19 cellular contexts compared by ENCODE assay signal in genomic region chr10:66301078-66301477, GRCh38.
DNase-seq lines count a peak whose midpoint lies in the region; ATAC-seq and TF ChIP-seq lines count a peak whose summit lies in the region.
"Had no signal": no experiment of that assay in that cellular context is flagged by ENCODE, and none has a peak within 500 bp of the region (broad histone marks: within the 10 kb centered on the region; RNA-seq: fewer than 3 reads in every experiment).

No MANE protein-coding gene starts in this region.

- H3K27me3 ChIP-seq in HCT116 (ENCODE audit: insufficient read depth, low read length) (no peaks in the 10 kb centered on the region), foreskin keratinocyte (no peaks in the 10 kb centered on the region)
- H3K27me3 ChIP-seq: BLaER1 had no signal

- RAD21 ChIA-PET in HCT116 (lab: Charles Lee; ENCODE audit: low non-redundant PET in 1 of 2, low total read pairs in 2 of 2, uncharacterized antibody in 2 of 2, unreplicated experiment in 2 of 2) = no interaction called here

- H3K4me1 ChIP-seq in HCT116 (ENCODE audit: control insufficient read depth in 1 of 2, insufficient read depth in 2 of 2, low read length in 2 of 2) (no peaks in the 10 kb centered on the region), foreskin keratinocyte (no peaks in the 10 kb centered on the region), OCI-LY7 (ENCODE audit: insufficient read depth, low read length, poor library complexity, severe bottlenecking) (no peaks in the 10 kb centered on the region)
- H3K4me1 ChIP-seq: BLaER1 had no signal

- H4K20me1 ChIP-seq in HCT116 (ENCODE audit: insufficient read depth) (no peaks in the 10 kb centered on the region), OCI-LY7 (ENCODE audit: insufficient read depth, low read length) (no peaks in the 10 kb centered on the region)
- H4K20me1 ChIP-seq: BLaER1 had no signal

- no peaks in the 10 kb centered on the region for H3K36me3 ChIP-seq in HCT116 (ENCODE audit: control insufficient read depth in 1 of 2, insufficient read depth in 2 of 2, low read length in 2 of 2)
- H3K36me3 ChIP-seq in OCI-LY7 (ENCODE audit: insufficient read depth, low read length) = no peaks in the 10 kb centered on the region
- H3K36me3 ChIP-seq: BLaER1 had no signal

- no peak for TF ChIP-seq POLR2A in HCT116 (IDR thresholded peaks at IDR 0.05; ENCODE audit: borderline replicate concordance, extremely low read depth, insufficient read depth, insufficient read length)

- ATAC-seq in HCT116 = no peak
- no peak for ATAC-seq in foreskin keratinocyte
- ATAC-seq in GM21619 (IDR thresholded peaks at IDR 0.05; ENCODE audit: unreplicated experiment) = no peak
- ATAC-seq: CD8-positive, alpha-beta T cell; GM12878 had no signal

- no peak overlapping the region for H3K27ac Mint-ChIP-seq in osteocyte (ENCODE audit: unreplicated experiment)
- no peak overlapping the region for H3K27ac Mint-ChIP-seq in CD14-positive monocyte
- H3K27ac Mint-ChIP-seq: CD8-positive, alpha-beta T cell; H9; IgD-negative memory B cell had no signal

- TF ChIP-seq CTCF in HCT116 (IDR thresholded peaks at IDR 0.05 in 2 of 3, conservative IDR thresholded peaks at IDR 0.05 in 1 of 3; ENCODE audit: borderline replicate concordance in 1 of 3, insufficient read depth in 1 of 3, low read depth in 2 of 3, low read length in 2 of 3) (no peak), VCaP (conservative IDR thresholded peaks at IDR 0.05) (peak; percentile 27; the same call in 1 of the 2 replicates), foreskin keratinocyte (conservative IDR thresholded peaks at IDR 0.05) (peak; percentile 6), osteocyte (IDR thresholded peaks at IDR 0.05) (peak; percentile 31), OCI-LY7 (conservative IDR thresholded peaks at IDR 0.05; ENCODE audit: low read length) (no peak), CD14-positive monocyte (IDR thresholded peaks at IDR 0.05) (no peak)

- H3K27ac ChIP-seq in HCT116 (ENCODE audit: low read depth, low read length) (no peak overlapping the region), VCaP (no peak overlapping the region), foreskin keratinocyte (no peak overlapping the region), OCI-LY7 (ENCODE audit: low read depth, low read length, poor library complexity, severe bottlenecking) (no peak overlapping the region)
- H3K27ac ChIP-seq: BLaER1, HL-60 had no signal

- H3K9me3 ChIP-seq in HCT116 (ENCODE audit: control insufficient read depth in 1 of 2, insufficient read depth in 1 of 2, low read depth in 1 of 2, low read length in 2 of 2) (no peaks in the 10 kb centered on the region), OCI-LY7 (ENCODE audit: low read length) (no peaks in the 10 kb centered on the region)
- H3K9me3 ChIP-seq: BLaER1 had no signal

- H2AFZ ChIP-seq in HCT116 (ENCODE audit: low read depth, low read length, poor library complexity, severe bottlenecking) = no peak overlapping the region
- H2AFZ ChIP-seq in OCI-LY7 (ENCODE audit: low read length) = no peak overlapping the region

- no peak overlapping the region for H3K9ac ChIP-seq in HCT116 (ENCODE audit: low read length)
- H3K9ac ChIP-seq: BLaER1 had no signal

- peak; percentile 15; the same call in 1 of the 2 replicates for TF ChIP-seq RAD21 in HCT116 (IDR thresholded peaks at IDR 0.05; ENCODE audit: low read depth)

- intact Hi-C loops in HCT116 (cut with micrococcal nuclease) = no loop called here
- intact Hi-C loops in OCI-LY7 (cut with micrococcal nuclease; ENCODE audit: unreplicated experiment) = no loop called here
- intact Hi-C loops in CD14-positive monocyte (cut with micrococcal nuclease) = no loop called here

- H3K9me2 ChIP-seq in HCT116 (ENCODE audit: insufficient read depth) (no peaks in the 10 kb centered on the region), OCI-LY7 (ENCODE audit: insufficient read depth, low read length) (no peaks in the 10 kb centered on the region)

- POLR2A ChIA-PET in HCT116 (lab: Charles Lee) (no interaction called here), OCI-LY7 (lab: Charles Lee) (interaction anchor here (0.6 to 0.7 kb wide), 2 partner anchors 10 to 17 kb away, joined by 3 to 4 read pairs; no protein-coding TSS in a partner anchor)

- H3K9me3 Mint-ChIP-seq in osteocyte (ENCODE audit: unreplicated experiment) (no peaks in the 10 kb centered on the region), CD14-positive monocyte (peaks cover 0 to 3% (median 0%) of the 10 kb centered on the region in 7 donors)
- H3K9me3 Mint-ChIP-seq: H9 had no signal

- H3K4me3 Mint-ChIP-seq in osteocyte (ENCODE audit: unreplicated experiment) (no peak overlapping the region), CD14-positive monocyte (no peak overlapping the region)
- H3K4me3 Mint-ChIP-seq: CD8-positive, alpha-beta T cell; H9; IgD-negative memory B cell had no signal

- peaks cover 33% of the 10 kb centered on the region for H3K27me3 Mint-ChIP-seq in osteocyte (ENCODE audit: unreplicated experiment)
- H3K27me3 Mint-ChIP-seq in CD14-positive monocyte (ENCODE audit: low read depth in 3 of 3) = peaks cover 0 to 2% (median 0%) of the 10 kb centered on the region in 3 donors
- H3K27me3 Mint-ChIP-seq: IgD-negative memory B cell had no signal

- H3K79me2 ChIP-seq in HCT116 (ENCODE audit: insufficient read depth, low read length) (no peaks in the 10 kb centered on the region), OCI-LY7 (ENCODE audit: insufficient read depth, low read depth, low read length) (no peaks in the 10 kb centered on the region)

- no peaks in the 10 kb centered on the region for H3K36me3 Mint-ChIP-seq in osteocyte (ENCODE audit: unreplicated experiment)
- H3K36me3 Mint-ChIP-seq in CD14-positive monocyte = no peaks in the 10 kb centered on the region
- H3K36me3 Mint-ChIP-seq: CD8-positive, alpha-beta T cell; IgD-negative memory B cell had no signal

- no TSS peak for BruUV-seq in HCT116 (replicated peaks; lab: Mats Ljungman, UMichigan)
- no TSS peak for BruUV-seq in OCI-LY7 (replicated peaks; lab: Mats Ljungman, UMichigan)

- CTCF ChIA-PET in HCT116 (lab: Charles Lee) = no interaction called here
- CTCF ChIA-PET in OCI-LY7 (lab: Charles Lee; ENCODE audit: unreplicated experiment) = no interaction called here

- H3K4me1 Mint-ChIP-seq in osteocyte (ENCODE audit: unreplicated experiment) (no peaks in the 10 kb centered on the region), CD14-positive monocyte (no peaks in the 10 kb centered on the region)
- H3K4me1 Mint-ChIP-seq: IgD-negative memory B cell had no signal

- DNase-seq in HCT116 (ENCODE audit: low read depth, low spot score) (no peak), foreskin keratinocyte (no peak), osteocyte (ENCODE audit: extremely low spot score, unreplicated experiment) (no peak), OCI-LY7 (ENCODE audit: low spot score) (no peak), CD14-positive monocyte (ENCODE audit: low spot score) (no peak)
- DNase-seq: 8988T; CD8-positive, alpha-beta T cell; COR-L47; DMS 273 treated with DMSO at 0.1 percent for 48 hours; DMS53; DND-41; EL; H9 had no signal

- H3K4me3 ChIP-seq in HCT116 (replicated peaks in 1 of 2; ENCODE audit: low read depth in 1 of 2, low read length in 2 of 2) (no peak overlapping the region), OCI-LY7 (ENCODE audit: low read depth, low read length, poor library complexity, severe bottlenecking) (no peak overlapping the region)
- H3K4me3 ChIP-seq: BLaER1, GM12878 had no signal

- H3K4me2 ChIP-seq in HCT116 (ENCODE audit: low read length) (no peak overlapping the region), OCI-LY7 (ENCODE audit: low read length) (no peak overlapping the region)
- H3K4me2 ChIP-seq: BLaER1 had no signal

TF ChIP-seq in HCT116, 20 proteins besides CTCF, POLR2A, EP300 and RAD21 (continues in another document):
- TF ChIP-seq EZH2phosphoT487 (IDR thresholded peaks at IDR 0.05; ENCODE audit: borderline replicate concordance) = no peak
- no peak for TF ChIP-seq EZH2 (IDR thresholded peaks at IDR 0.05)
- no peak for TF ChIP-seq SP1 (IDR thresholded peaks at IDR 0.05; ENCODE audit: low read depth)
- TF ChIP-seq MAX (IDR thresholded peaks at IDR 0.05) = no peak
- TF ChIP-seq ZFX (IDR thresholded peaks at IDR 0.05) = no peak
- TF ChIP-seq JUND (IDR thresholded peaks at IDR 0.05) = no peak
- TF ChIP-seq ELF1 (IDR thresholded peaks at IDR 0.05; ENCODE audit: borderline replicate concordance, low read depth) = no peak
- no peak for TF ChIP-seq ZBTB33 (IDR thresholded peaks at IDR 0.05; ENCODE audit: extremely low read depth, insufficient replicate concordance, low read length)

Comparison
In these comparisons a context has a peak if more than half of its experiments do, and no peak if none do; other contexts are left out.
1. CTCF ChIP-seq: peak in VCaP (single experiment), foreskin keratinocyte (single experiment) and osteocyte (single experiment); none in HCT116 (0 of 3), OCI-LY7 (single experiment) and CD14-positive monocyte (single experiment).